ENCODE assay signal across 2 cellular contexts in genomic region chr6:11814116-11814515, GRCh38.
TF ChIP-seq lines count a peak whose summit lies in the region.

No MANE protein-coding gene starts in this region.

TF ChIP-seq in IMR-90, 13 proteins besides CTCF, POLR2A, EP300 and RAD21:
- no peak for TF ChIP-seq RCOR1 (IDR thresholded peaks at IDR 0.05; ENCODE audit: insufficient replicate concordance, low read length)
- no peak for TF ChIP-seq CHD1 (IDR thresholded peaks at IDR 0.05; ENCODE audit: low read depth, low read length)
- TF ChIP-seq BHLHE40 (IDR thresholded peaks at IDR 0.05; ENCODE audit: low read depth, low read length), result no peak
- TF ChIP-seq MAZ (IDR thresholded peaks at IDR 0.05; ENCODE audit: borderline replicate concordance, low read depth, low read length), result no peak

TF ChIP-seq in K562, 482 proteins besides CTCF, POLR2A, EP300 and RAD21:
- TF ChIP-seq PKNOX1 (IDR thresholded peaks at IDR 0.05) (peak; percentile 82), ZNF239 (CRISPR knock-in tag; IDR thresholded peaks at IDR 0.05) (no peak)
TF ChIP-seq in K562: peak in this region for 1.
